ENCODE assay signal across 2 cellular contexts in genomic region chr10:106863549-106863948, GRCh38.
TF ChIP-seq lines count a peak whose summit lies in the region.

No MANE protein-coding gene starts in this region.

TF ChIP-seq in HEK293T, 16 proteins besides CTCF, POLR2A, EP300 and RAD21:
- no peak for TF ChIP-seq LEF1 (IDR thresholded peaks at IDR 0.05; ENCODE audit: borderline replicate concordance)
- no peak for TF ChIP-seq FOXA1 (IDR thresholded peaks at IDR 0.05)
- no peak for TF ChIP-seq BHLHE40 (IDR thresholded peaks at IDR 0.05; ENCODE audit: borderline replicate concordance)

TF ChIP-seq in GM12878, 131 proteins besides CTCF, POLR2A, EP300 and RAD21:
- TF ChIP-seq RUNX3 (IDR thresholded peaks at IDR 0.05; ENCODE audit: low read length) (peak; percentile 24; the same call in 1 of the 2 replicates), SIN3A (IDR thresholded peaks at IDR 0.05; ENCODE audit: low read depth, low read length) (no peak), MEF2B (IDR thresholded peaks at IDR 0.05; ENCODE audit: partially characterized antibody, poor library complexity, severe bottlenecking) (peak; percentile 62), SMC3 (IDR thresholded peaks at IDR 0.05; ENCODE audit: borderline replicate concordance, low read length) (peak; percentile 61; the same call in 1 of the 2 replicates), NBN (IDR thresholded peaks at IDR 0.05) (no peak)
